ENCODE assay signal across 18 cellular contexts in the genomic region with DNA sequence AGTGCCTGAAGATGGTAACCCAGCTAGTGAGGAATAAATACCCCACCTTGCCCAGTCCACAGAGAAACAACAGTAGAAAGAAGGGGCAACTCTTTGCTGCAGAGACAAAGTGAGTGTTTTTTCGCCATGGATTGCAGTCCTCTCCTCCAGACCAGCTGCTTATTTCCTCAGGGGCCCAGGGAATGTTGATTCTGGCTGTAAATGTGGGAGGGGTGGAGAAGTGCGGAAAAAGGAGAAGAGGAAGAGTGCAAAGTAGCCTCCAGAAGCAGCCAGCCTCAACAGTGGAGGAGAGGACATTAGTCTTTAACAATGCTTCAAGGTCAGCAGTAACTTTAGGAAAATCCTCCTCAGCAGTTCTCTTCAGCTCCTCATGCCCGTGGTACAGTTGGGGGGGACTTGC.
"Had no signal": no experiment of that assay in that cellular context is flagged by ENCODE, and none has a peak within 500 bp of the region (broad histone marks: within the 10 kb centered on the region; RNA-seq: fewer than 3 reads in every experiment).

No MANE protein-coding gene starts in this region.

- H3K4me3 ChIP-seq: sigmoid colon, stomach, thyroid gland, upper lobe of left lung had no signal

- H3K4me1 ChIP-seq: sigmoid colon, thyroid gland had no signal

- H3K9me3 Mint-ChIP-seq: naive thymus-derived CD8-positive, alpha-beta T cell; stimulated activated memory B cell treated with anti-CD40 and anti-IgM and Interleukin-4, amounts not matched to agents 10 μg/mL and 1 μg/mL and 100 μg/mL, for 72 hours had no signal

- H3K9me3 ChIP-seq: sigmoid colon, stomach, thyroid gland, upper lobe of left lung had no signal

- H3K27me3 ChIP-seq: sigmoid colon, stomach, thyroid gland, upper lobe of left lung had no signal

- H3K27ac Mint-ChIP-seq: stimulated activated memory B cell treated with anti-CD40 and anti-IgM and Interleukin-4, amounts not matched to agents 10 μg/mL and 1 μg/mL and 100 μg/mL, for 72 hours; T-helper 17 cell had no signal

- H3K27ac ChIP-seq: sigmoid colon, stomach, thyroid gland, upper lobe of left lung had no signal

- ATAC-seq: naive thymus-derived CD8-positive, alpha-beta T cell; SK-N-SH treated with all-trans-retinoic acid at 6 μM for 48 hours; stimulated activated memory B cell treated with anti-CD40 and anti-IgM and Interleukin-4, amounts not matched to agents 10 μg/mL and 1 μg/mL and 100 μg/mL, for 72 hours; T-helper 17 cell had no signal

- DNase-seq: activated CD4-positive, alpha-beta T cell treated with anti-CD3 and anti-CD28 coated beads, Interleukin-2, amount 50 U/mL, for 4 hours; activated CD8-positive, alpha-beta memory T cell treated with anti-CD3 and anti-CD28 coated beads for 24 hours; activated gamma-delta T cell treated with Interleukin-2 at 50 U/mL for 16 hours; activated naive CD4-positive, alpha-beta T cell treated with anti-CD3 and anti-CD28 coated beads, Interleukin-2, amount 50 U/mL, for 16 hours; effector CD8-positive, alpha-beta T cell; naive thymus-derived CD8-positive, alpha-beta T cell; posterior cingulate gyrus; sigmoid colon; stimulated activated CD4-positive, alpha-beta T cell treated with anti-CD3 and anti-CD28 coated beads, Interleukin-1b, Interleukin-23, amount 100 ng/mL, for 48 hours; stimulated activated CD4-positive, alpha-beta T cell treated with anti-CD3 and anti-CD28 coated beads, Interleukin-4, amount 100 ng/mL, for 4 hours; stimulated activated CD8-positive, alpha-beta memory T cell treated with anti-CD3 and anti-CD28 coated beads, Interleukin-4, amount 100 ng/mL, for 48 hours; stomach; T-helper 17 cell; T1000; thyroid gland; upper lobe of left lung had no signal

- H3K4me3 Mint-ChIP-seq: naive thymus-derived CD8-positive, alpha-beta T cell; stimulated activated memory B cell treated with anti-CD40 and anti-IgM and Interleukin-4, amounts not matched to agents 10 μg/mL and 1 μg/mL and 100 μg/mL, for 72 hours; T-helper 17 cell had no signal

- H3K27me3 Mint-ChIP-seq: naive thymus-derived CD8-positive, alpha-beta T cell; stimulated activated memory B cell treated with anti-CD40 and anti-IgM and Interleukin-4, amounts not matched to agents 10 μg/mL and 1 μg/mL and 100 μg/mL, for 72 hours; T-helper 17 cell had no signal

- H3K4me1 Mint-ChIP-seq: T-helper 17 cell had no signal
